In genomic region chr12:21350975-21351374, GRCh38 we compare ENCODE assay signal across 19 cellular contexts. TPM values are rescaled to one million over a fixed set of nuclear protein-coding genes. Genes with fewer than 3 reads are reported as not detected.
DNase-seq lines count a peak whose midpoint lies in the region; ATAC-seq, FAIRE-seq and TF ChIP-seq lines count a peak whose summit lies in the region.
"Had no signal": no experiment of that assay in that cellular context is flagged by ENCODE, and none has a peak within 500 bp of the region (broad histone marks: within the 10 kb centered on the region; RNA-seq: fewer than 3 reads in every experiment).

No MANE protein-coding gene starts in this region.

- no peak for TF ChIP-seq RAD21 in K562 (CRISPR knock-in tag; conservative IDR thresholded peaks at IDR 0.05 in 1 of 2, IDR thresholded peaks at IDR 0.05 in 1 of 2)

- FAIRE-seq in K562 (lab: Jason Lieb, UNC): peak; percentile 76
- FAIRE-seq: A204.1 had no signal

- no peaks in the 10 kb centered on the region for H3K79me2 ChIP-seq in K562 (ENCODE audit: control insufficient read depth, insufficient read depth, low read length)

- TF ChIP-seq POLR2A in K562 (conservative IDR thresholded peaks at IDR 0.05) (no peak), adrenal gland (IDR thresholded peaks at IDR 0.05) (no peak)

- POLR2A ChIA-PET in K562 (lab: Yijun Ruan, JAX): no interaction called here

- H3K9me3 ChIP-seq in K562 (replicated peaks; ENCODE audit: control insufficient read depth, insufficient read depth, low read depth, low read length) (no peaks in the 10 kb centered on the region), adrenal gland (replicated peaks in 1 of 3) (no peaks in the 10 kb centered on the region)

- intact Hi-C loops in K562 (cut with micrococcal nuclease): loop anchor here (1.0 to 5.0 kb wide), 2 partner anchors 66 to 86 kb away; partner anchors contain the start of gene PYROXD1
- intact Hi-C loops in adrenal gland (cut with DNase I): no loop called here

- TF ChIP-seq EP300 in K562 (IDR thresholded peaks at IDR 0.05; ENCODE audit: low read length): peak; percentile 85

- H4K20me1 ChIP-seq in K562 (replicated peaks; ENCODE audit: control insufficient read depth, insufficient read depth, low read length): no peaks in the 10 kb centered on the region

- peak overlapping the region in 1 of 2 experiments; percentile 44; a peak in 1 of 4 replicates for H3K9ac ChIP-seq in K562 (ENCODE audit: insufficient read depth in 1 of 2, low read depth in 2 of 2, low read length in 2 of 2)

- peak overlapping the region; percentile 6 for H3K4me2 ChIP-seq in K562 (ENCODE audit: insufficient read depth, low read length)

- WGBS in K562 (ENCODE audit: insufficient coverage, low coverage, missing lambda C conversion rate): 0% methylated on average over 1 of the region's 1 CpG
- 27 to 64% (median 56%) methylated on average over 1 of the region's 1 CpG for WGBS in adrenal gland, 4 donors

- no peak for TF ChIP-seq CTCF in K562 (IDR thresholded peaks at IDR 0.05 in 2 of 3, conservative IDR thresholded peaks at IDR 0.05 in 1 of 3; ENCODE audit: insufficient read depth in 2 of 3, low read depth in 1 of 3, low read length in 3 of 3)
- TF ChIP-seq CTCF in adrenal gland (IDR thresholded peaks at IDR 0.05): no peak

- peak; percentile 25 for DNase-seq in NCI-H2196 (lab: John Stamatoyannopoulos, UW; ENCODE audit: unreplicated experiment)
- DNase-seq in NCI-H2196 treated with DMSO at 0.1 percent for 48 hours (lab: John Stamatoyannopoulos, UW; ENCODE audit: unreplicated experiment): no peak
- peak; percentile 12 for DNase-seq in NCI-H2081 treated with DMSO at 0.1 percent for 48 hours (lab: John Stamatoyannopoulos, UW)
- DNase-seq in K562 (ENCODE audit: extremely low read depth in 1 of 4, low spot score in 3 of 4): peak; percentile 51 to 72 (median 56)
- DNase-seq in effector CD8-positive, alpha-beta T cell (lab: John Stamatoyannopoulos, UW): no peak
- DNase-seq in adrenal gland: no peak
- DNase-seq in NAMALWA (ENCODE audit: low spot score): no peak
- DNase-seq: C1 segment of cervical spinal cord, DMS 273 treated with DMSO at 0.1 percent for 48 hours, H7, Karpas-422, MM.1S, NCI-H1105 treated with DMSO at 0.1 percent for 48 hours, NCI-H2029, NCI-H226, NCI-H69 had no signal

- H3K27me3 ChIP-seq in K562 (ENCODE audit: control insufficient read depth in 2 of 2, insufficient read depth in 2 of 2, low read length in 2 of 2) (no peaks in the 10 kb centered on the region), adrenal gland (no peaks in the 10 kb centered on the region)

- peak; percentile 94 for ATAC-seq in K562
- ATAC-seq: Panc1, Right ventricle myocardium inferior had no signal

- no TSS peak for BruUV-seq in K562 (replicated peaks; lab: Mats Ljungman, UMichigan)

- no peak overlapping the region for H2AFZ ChIP-seq in K562 (ENCODE audit: low read depth, low read length)

- CTCF ChIA-PET in K562 (lab: Yijun Ruan, JAX; ENCODE audit: low intra/inter-chr PET ratio): no interaction called here

- peaks cover 0 to 30% of the 10 kb centered on the region in 2 experiments; a peak in 3 of 5 replicates for H3K4me1 ChIP-seq in K562 (replicated peaks in 1 of 2; ENCODE audit: control insufficient read depth in 2 of 2, insufficient read depth in 2 of 2, low read length in 2 of 2)
- H3K4me1 ChIP-seq in adrenal gland (replicated peaks in 1 of 2): no peaks in the 10 kb centered on the region

- no peaks in the 10 kb centered on the region for H3K9me1 ChIP-seq in K562 (ENCODE audit: control insufficient read depth, insufficient read depth, low read length)

- in situ Hi-C loops in K562 (cut with MboI): no loop called here

- peak overlapping the region; percentile 61 for H3K27ac ChIP-seq in K562 (ENCODE audit: extremely low read depth, low read depth, low read length)
- H3K27ac ChIP-seq in adrenal gland: no peak overlapping the region

- H3K36me3 ChIP-seq in K562 (ENCODE audit: control insufficient read depth, insufficient read depth, low read length) (no peaks in the 10 kb centered on the region), adrenal gland (replicated peaks in 1 of 2) (peaks cover 0 to 4% of the 10 kb centered on the region in 2 donors)

- no peak overlapping the region for H3K4me3 ChIP-seq in K562
- no peak overlapping the region for H3K4me3 ChIP-seq in adrenal gland

TF ChIP-seq in K562, 482 proteins besides CTCF, POLR2A, EP300 and RAD21 (continues in another document):
- TF ChIP-seq MAFF (IDR thresholded peaks at IDR 0.05; ENCODE audit: low read length) (peak; percentile 88), MEIS2 (IDR thresholded peaks at IDR 0.05; ENCODE audit: partially characterized antibody) (peak; percentile 26), FOXJ2 (tag; IDR thresholded peaks at IDR 0.05) (peak; percentile 64; the same call in 1 of the 2 replicates), HMGXB4 (CRISPR knock-in tag; IDR thresholded peaks at IDR 0.05) (no peak), JUND (IDR thresholded peaks at IDR 0.05; ENCODE audit: borderline replicate concordance, low read depth, low read length) (peak; percentile 28; the same call in 1 of the 2 replicates), JUND (tag; IDR thresholded peaks at IDR 0.05; ENCODE audit: borderline replicate concordance, low read depth, low read length) (peak; percentile 32; the same call in 1 of the 3 replicates), NFE2 (IDR thresholded peaks at IDR 0.05; ENCODE audit: low read depth) (peak; percentile 93), FOXA3 (CRISPR knock-in tag; conservative IDR thresholded peaks at IDR 0.05 in 1 of 2, IDR thresholded peaks at IDR 0.05 in 1 of 2) (peak; percentile 98 to 99), SOX6 (IDR thresholded peaks at IDR 0.05) (peak; percentile 79), NCOR1 (IDR thresholded peaks at IDR 0.05) (peak; percentile 76), GATAD2A (IDR thresholded peaks at IDR 0.05) (0 out of 2 replicates have a peak, but pooled peaks have one; percentile 26), PHB (CRISPR knock-in tag; IDR thresholded peaks at IDR 0.05) (no peak), MTA2 (IDR thresholded peaks at IDR 0.05; ENCODE audit: low read depth) (peak; percentile 53), ZNF143 (CRISPR knock-in tag; IDR thresholded peaks at IDR 0.05) (no peak), NR2F6 (CRISPR knock-in tag; IDR thresholded peaks at IDR 0.05) (no peak), SMARCA4 (IDR thresholded peaks at IDR 0.05) (peak; percentile 83)

RNA-seq across cellular contexts. Expression of gene SLCO1A2, which starts 16.3 kb away (rescaled TPM):
- 13.7 and 25.5 TPM in 2 replicates for total RNA-seq in K562 (2011; cell fraction: chromatin; rRNA removed; ENCODE audit: low replicate concordance)
- 6.2 and 11.3 TPM in 2 replicates for total RNA-seq in K562 (2011; cell fraction: nucleolus; rRNA removed)
- total RNA-seq in K562 (2011; cell fraction: nucleoplasm; rRNA removed): 12.6 and 13.6 TPM in 2 replicates
- 1.3 and 2.0 TPM in 2 replicates for total RNA-seq in K562 (2014; rRNA removed)
- total RNA-seq in K562 (2014; rRNA removed; fragmentation: Illumina TruSeq; extraction: Trizol): 3.0 and 3.6 TPM in 2 replicates
- total RNA-seq in K562 (2015; rRNA removed; fragmentation: Illumina TruSeq; extraction: Trizol): 2.1 and 2.5 TPM in 2 replicates
- 2.6 and 3.7 TPM in 2 replicates for total RNA-seq in K562 (2021)
- polyA plus RNA-seq in K562 (2011; rRNA removed): 4.1 and 4.2 TPM in 2 replicates
- 0.79 and 0.88 TPM in 2 replicates for polyA plus RNA-seq in K562 (2011; cell fraction: cytosol; rRNA removed)
- polyA plus RNA-seq in K562 (2011; cell fraction: nucleus; rRNA removed): 8.2 and 9.9 TPM in 2 replicates
- polyA plus RNA-seq in K562 (2012): 2.9 and 6.7 TPM in 2 replicates
- polyA plus RNA-seq in K562 (2014; fragmentation: Illumina TruSeq; extraction: Trizol): 1.3 and 1.9 TPM in 2 replicates
- polyA plus RNA-seq in K562 (2014; fragmentation: Nextera tagmentation; extraction: Ambion mirVana): 1 to 10 TPM; 3.3 to 4.4 TPM
- polyA plus RNA-seq in K562 (2014; rRNA removed): 1.2 and 1.9 TPM in 2 replicates
- 4.8 and 5.4 TPM in 2 replicates for polyA minus RNA-seq in K562 (2011; rRNA and poly(A)+ RNA removed)
- 1.0 and 2.0 TPM in 2 replicates for polyA minus RNA-seq in K562 (2011; cell fraction: cytosol; rRNA and poly(A)+ RNA removed)
- 16.6 and 21.1 TPM in 2 replicates for polyA minus RNA-seq in K562 (2011; cell fraction: nucleus; rRNA and poly(A)+ RNA removed)
- total RNA-seq in adrenal gland: not detected
- polyA plus RNA-seq in adrenal gland: not detected
- total RNA-seq: Right ventricle myocardium inferior had no signal

RNA-seq across cellular contexts. Expression of gene IAPP, which starts 21.7 kb away (rescaled TPM):
- total RNA-seq in K562 (2011; cell fraction: chromatin; rRNA removed; ENCODE audit: low replicate concordance): not detected in 2 replicates
- total RNA-seq in K562 (2011; cell fraction: nucleolus; rRNA removed): not detected in 2 replicates
- not detected in 2 replicates for total RNA-seq in K562 (2011; cell fraction: nucleoplasm; rRNA removed)
- not detected in 2 replicates for total RNA-seq in K562 (2014; rRNA removed)
- not detected in 2 replicates for total RNA-seq in K562 (2014; rRNA removed; fragmentation: Illumina TruSeq; extraction: Trizol)
- total RNA-seq in K562 (2015; rRNA removed; fragmentation: Illumina TruSeq; extraction: Trizol): not detected in 2 replicates
- not detected in 2 replicates for total RNA-seq in K562 (2021)
- not detected in 2 replicates for polyA plus RNA-seq in K562 (2011; rRNA removed)
- polyA plus RNA-seq in K562 (2011; cell fraction: cytosol; rRNA removed): not detected in 2 replicates
- polyA plus RNA-seq in K562 (2011; cell fraction: nucleus; rRNA removed): not detected in 2 replicates
- polyA plus RNA-seq in K562 (2012): not detected in 2 replicates
- not detected in 2 replicates for polyA plus RNA-seq in K562 (2014; fragmentation: Illumina TruSeq; extraction: Trizol)
- not detected for polyA plus RNA-seq in K562 (2014; fragmentation: Nextera tagmentation; extraction: Ambion mirVana)
- polyA plus RNA-seq in K562 (2014; rRNA removed): not detected in 2 replicates
- not detected in 2 replicates for polyA minus RNA-seq in K562 (2011; rRNA and poly(A)+ RNA removed)
- not detected in 2 replicates for polyA minus RNA-seq in K562 (2011; cell fraction: cytosol; rRNA and poly(A)+ RNA removed)
- not detected in 2 replicates for polyA minus RNA-seq in K562 (2011; cell fraction: nucleus; rRNA and poly(A)+ RNA removed)
- total RNA-seq in adrenal gland: not detected
- polyA plus RNA-seq in adrenal gland: under 1 TPM in 1 of 3 donors, not detected in 2; 0.20 TPM
- total RNA-seq: H7, Right ventricle myocardium inferior had no signal

Comparison
In these comparisons a context has a peak if more than half of its experiments do, and no peak if none do; other contexts are left out.
1. DNase-seq: peak in NCI-H2196 (single experiment), NCI-H2081 treated with DMSO at 0.1 percent for 48 hours (single experiment) and K562 (4 of 4); none in NCI-H2196 treated with DMSO at 0.1 percent for 48 hours (single experiment), effector CD8-positive, alpha-beta T cell (single experiment), adrenal gland (0 of 7) and NAMALWA (single experiment).